Comparison of ENCODE assay signal across 33 cellular contexts in genomic region chr7:52811537-52811936, GRCh38.
DNase-seq lines count a peak whose midpoint lies in the region; ATAC-seq, FAIRE-seq and TF ChIP-seq lines count a peak whose summit lies in the region.
"Had no signal": no experiment of that assay in that cellular context is flagged by ENCODE, and none has a peak within 500 bp of the region (broad histone marks: within the 10 kb centered on the region; RNA-seq: fewer than 3 reads in every experiment).

No MANE protein-coding gene starts in this region.

- no peak overlapping the region for H3K27ac ChIP-seq in HepG2 (ENCODE audit: extremely low read length, insufficient read depth, low read length)
- no peak overlapping the region for H3K27ac ChIP-seq in right lobe of liver
- H3K27ac ChIP-seq in A549: no peak overlapping the region
- no peak overlapping the region for H3K27ac ChIP-seq in IMR-90 (ENCODE audit: insufficient read depth, low read length)
- no peak overlapping the region for H3K27ac ChIP-seq in PC-9
- H3K27ac ChIP-seq: 22Rv1; BLaER1; BLaER1 treated with 17β-estradiol and CSF1 and Interleukin-3, amounts not matched to agents 10 nM and 100 nM; C4-2B had no signal

- H4K91ac ChIP-seq in IMR-90 (ENCODE audit: insufficient read depth, low read depth, low read length): no peak overlapping the region

- H3K36me3 ChIP-seq in HepG2 (replicated peaks in 1 of 2; ENCODE audit: control insufficient read depth in 1 of 2, insufficient read depth in 2 of 2, low read length in 2 of 2) (no peaks in the 10 kb centered on the region), right lobe of liver (no peaks in the 10 kb centered on the region), IMR-90 (ENCODE audit: control insufficient read depth, insufficient read depth, low read length) (no peaks in the 10 kb centered on the region), PC-9 (ENCODE audit: low read depth) (no peaks in the 10 kb centered on the region)
- H3K36me3 ChIP-seq: BE2C; BLaER1; BLaER1 treated with 17β-estradiol and CSF1 and Interleukin-3, amounts not matched to agents 10 nM and 100 nM had no signal

- H3K9ac ChIP-seq in HepG2 (ENCODE audit: insufficient read depth, low read depth, low read length): no peak overlapping the region
- H3K9ac ChIP-seq in IMR-90 (ENCODE audit: low read depth, low read length): no peak overlapping the region
- H3K9ac ChIP-seq: BLaER1; BLaER1 treated with 17β-estradiol and CSF1 and Interleukin-3, amounts not matched to agents 10 nM and 100 nM had no signal

- TF ChIP-seq RAD21 in HepG2 (CRISPR knock-in tag; IDR thresholded peaks at IDR 0.05): no peak
- TF ChIP-seq RAD21 in A549 (conservative IDR thresholded peaks at IDR 0.05 in 1 of 2, IDR thresholded peaks at IDR 0.05 in 1 of 2): no peak
- TF ChIP-seq RAD21 in IMR-90 (IDR thresholded peaks at IDR 0.05; ENCODE audit: low read length): no peak

- no peaks in the 10 kb centered on the region for H3K9me2 ChIP-seq in PC-9 (ENCODE audit: insufficient read depth)

- POLR2A ChIA-PET in HepG2 (lab: Yijun Ruan, JAX): no interaction called here
- POLR2A ChIA-PET in A549 (lab: Yijun Ruan, JAX): no interaction called here
- POLR2A ChIA-PET in IMR-90 (lab: Charles Lee; ENCODE audit: unreplicated experiment): no interaction called here
- POLR2A ChIA-PET in PC-9 (lab: Charles Lee; ENCODE audit: unreplicated experiment): no interaction called here

- no TSS peak for BruUV-seq in HepG2 (replicated peaks; lab: Mats Ljungman, UMichigan)
- BruUV-seq in IMR-90 (replicated peaks; lab: Mats Ljungman, UMichigan): no TSS peak
- no TSS peak for BruUV-seq in PC-9 (replicated peaks; lab: Mats Ljungman, UMichigan)

- no peak overlapping the region for H2BK15ac ChIP-seq in IMR-90 (ENCODE audit: low read depth, low read length)

- no peak overlapping the region for H4K5ac ChIP-seq in IMR-90 (ENCODE audit: low read depth, low read length)

- H3K56ac ChIP-seq in IMR-90 (ENCODE audit: extremely low read depth, insufficient read depth, low read length): no peak overlapping the region

- H3F3A ChIP-seq in PC-9 (ENCODE audit: insufficient read depth, low read depth): no peaks in the 10 kb centered on the region

- TF ChIP-seq EP300 in HepG2 (IDR thresholded peaks at IDR 0.05; ENCODE audit: low read depth in 2 of 2, low read length in 2 of 2) (no peak), HepG2 (CRISPR knock-in tag; IDR thresholded peaks at IDR 0.05; ENCODE audit: borderline replicate concordance) (no peak), A549 (IDR thresholded peaks at IDR 0.05) (no peak)

- no peak overlapping the region for H3K23ac ChIP-seq in IMR-90 (ENCODE audit: low read depth, low read length)

- H4K8ac ChIP-seq in IMR-90 (ENCODE audit: low read depth in 2 of 2, low read length in 2 of 2): no peak overlapping the region

- no peaks in the 10 kb centered on the region for H3K79me2 ChIP-seq in HepG2 (ENCODE audit: insufficient read depth, low read length)
- H3K79me2 ChIP-seq in PC-9 (ENCODE audit: low read depth): no peaks in the 10 kb centered on the region

- H2AFZ ChIP-seq in HepG2 (ENCODE audit: low read length) (no peak overlapping the region), IMR-90 (replicated peaks; ENCODE audit: low read length, poor library complexity) (no peak overlapping the region), PC-9 (no peak overlapping the region)

- ATAC-seq in HepG2 (no peak), right lobe of liver (no peak), A549 (no peak), IMR-90 (ENCODE audit: low read depth) (no peak), left colon (no peak)
- ATAC-seq: CD8-positive, alpha-beta T cell had no signal

- in situ Hi-C loops in HepG2 (cut with HindIII; ENCODE audit: extremely low pct_ligation_motif_present, low pct_unique_long_range_greater_than_20kb) (no loop called here), IMR-90 (cut with MboI; ENCODE audit: low sequenced_read_pairs) (no loop called here)

- no peaks in the 10 kb centered on the region for H3K27me3 ChIP-seq in HepG2 (ENCODE audit: control insufficient read depth in 1 of 2, insufficient read depth in 2 of 2, low read length in 2 of 2)
- no peaks in the 10 kb centered on the region for H3K27me3 ChIP-seq in right lobe of liver
- H3K27me3 ChIP-seq in IMR-90 (ENCODE audit: control insufficient read depth, insufficient read depth, low read length): no peaks in the 10 kb centered on the region
- peaks cover 7% of the 10 kb centered on the region; the same call in 1 of the 2 replicates for H3K27me3 ChIP-seq in PC-9 (ENCODE audit: insufficient read depth, low read depth)
- H3K27me3 ChIP-seq: BE2C; BLaER1; BLaER1 treated with 17β-estradiol and CSF1 and Interleukin-3, amounts not matched to agents 10 nM and 100 nM had no signal

- no peak overlapping the region for H3K14ac ChIP-seq in IMR-90 (replicated peaks; ENCODE audit: low read depth, low read length)

- H3K4ac ChIP-seq in IMR-90 (ENCODE audit: low read depth, low read length): no peak overlapping the region

- no peaks in the 10 kb centered on the region for H3K79me1 ChIP-seq in IMR-90 (ENCODE audit: low read depth in 1 of 2, low read length in 2 of 2)

- H3K4me1 ChIP-seq in HepG2 (ENCODE audit: insufficient read depth, low read length): no peaks in the 10 kb centered on the region
- H3K4me1 ChIP-seq in right lobe of liver: no peaks in the 10 kb centered on the region
- no peaks in the 10 kb centered on the region for H3K4me1 ChIP-seq in A549
- H3K4me1 ChIP-seq in IMR-90 (ENCODE audit: control insufficient read depth, insufficient read depth, low read length): no peaks in the 10 kb centered on the region
- H3K4me1 ChIP-seq in PC-9 (replicated peaks; ENCODE audit: insufficient read depth): no peaks in the 10 kb centered on the region
- H3K4me1 ChIP-seq: BE2C, Caco-2 had no signal

- H3K4me3 ChIP-seq in HepG2 (replicated peaks in 1 of 3; ENCODE audit: insufficient read depth in 1 of 3, low read depth in 2 of 3, low read length in 3 of 3): no peak overlapping the region
- no peak overlapping the region for H3K4me3 ChIP-seq in right lobe of liver
- no peak overlapping the region for H3K4me3 ChIP-seq in A549
- H3K4me3 ChIP-seq in IMR-90 (ENCODE audit: insufficient read depth, low read depth, low read length): no peak overlapping the region
- H3K4me3 ChIP-seq in PC-9: no peak overlapping the region
- H3K4me3 ChIP-seq: BLaER1; BLaER1 treated with 17β-estradiol and CSF1 and Interleukin-3, amounts not matched to agents 10 nM and 100 nM had no signal

- WGBS in HepG2 (ENCODE audit: low lambda C conversion rate): 0% methylated on average over 1 of the region's 1 CpG
- 38% methylated on average over 1 of the region's 1 CpG for WGBS in right lobe of liver (ENCODE audit: insufficient coverage, low coverage, low lambda C conversion rate, missing lambda C conversion rate)
- 5% methylated on average over 1 of the region's 1 CpG for WGBS in A549 (ENCODE audit: missing lambda C conversion rate)
- no CpG with 5 or more reads among the region's 1 CpG for WGBS in IMR-90 (ENCODE audit: extremely low coverage in 2 of 2, insufficient read length in 1 of 2), 2 experiments

- no peaks in the 10 kb centered on the region for H3K9me1 ChIP-seq in IMR-90 (ENCODE audit: insufficient read depth, low read length)

- H3K9me3 ChIP-seq in HepG2 (ENCODE audit: low read length) (peaks cover 47% of the 10 kb centered on the region), right lobe of liver (no peaks in the 10 kb centered on the region), A549 (no peaks in the 10 kb centered on the region), IMR-90 (ENCODE audit: control insufficient read depth, insufficient read depth, low read length) (peaks cover 8% of the 10 kb centered on the region), PC-9 (ENCODE audit: insufficient read depth, low read depth) (no peaks in the 10 kb centered on the region)
- H3K9me3 ChIP-seq: BE2C; BLaER1; BLaER1 treated with 17β-estradiol and CSF1 and Interleukin-3, amounts not matched to agents 10 nM and 100 nM; Caco-2 had no signal

- TF ChIP-seq CTCF in HepG2 (CRISPR knock-in tag; IDR thresholded peaks at IDR 0.05) (no peak), right lobe of liver (IDR thresholded peaks at IDR 0.05) (no peak), A549 (IDR thresholded peaks at IDR 0.05) (no peak), D721Med (IDR thresholded peaks at IDR 0.05; ENCODE audit: insufficient read depth, missing control alignments) (no peak), IMR-90 (conservative IDR thresholded peaks at IDR 0.05; ENCODE audit: low read depth, low read length) (no peak), PC-9 (conservative IDR thresholded peaks at IDR 0.05) (no peak)

- dilution Hi-C loops in IMR-90 (cut with HindIII; ENCODE audit: low sequenced_read_pairs, unreplicated experiment): no loop called here

- H2AK9ac ChIP-seq in IMR-90 (replicated peaks; ENCODE audit: low read depth, low read length, poor library complexity): no peak overlapping the region

- H3K18ac ChIP-seq in IMR-90 (ENCODE audit: low read depth, low read length): no peak overlapping the region

- intact Hi-C loops in HepG2 (cut with micrococcal nuclease; ENCODE audit: unreplicated experiment) (no loop called here), right lobe of liver (cut with DNase I) (no loop called here), IMR-90 (cut with micrococcal nuclease) (no loop called here), left colon (cut with DNase I, micrococcal nuclease) (no loop called here), PC-9 (cut with micrococcal nuclease; ENCODE audit: unreplicated experiment) (no loop called here)

- H3K4me2 ChIP-seq in HepG2 (ENCODE audit: low read depth, low read length) (no peak overlapping the region), A549 (no peak overlapping the region), IMR-90 (ENCODE audit: low read depth, low read length) (no peak overlapping the region), PC-9 (no peak overlapping the region)
- H3K4me2 ChIP-seq: BLaER1; BLaER1 treated with 17β-estradiol and CSF1 and Interleukin-3, amounts not matched to agents 10 nM and 100 nM had no signal

- H2AK5ac ChIP-seq in IMR-90 (ENCODE audit: low read depth, low read length): no peak overlapping the region

- DNase-seq in HepG2 (ENCODE audit: low spot score) (no peak), right lobe of liver (no peak), A549 (ENCODE audit: low read depth in 1 of 2, low spot score in 1 of 2) (no peak), D721Med (ENCODE audit: insufficient read length, low spot score) (no peak), IMR-90 (no peak), left colon (no peak), PC-9 (no peak), NCI-H748 (lab: John Stamatoyannopoulos, UW; ENCODE audit: unreplicated experiment) (no peak)
- DNase-seq: 8988T; ACHN; AML-193; BE2C; C1 segment of cervical spinal cord; Caco-2; Calu3; CD4-positive, alpha-beta memory T cell; CD4-positive, alpha-beta T cell; CD4-positive, CD25-positive, alpha-beta regulatory T cell; CD8-positive, alpha-beta memory T cell; CD8-positive, alpha-beta T cell; COR-L47; DMS 273 treated with DMSO at 0.1 percent for 48 hours; DMS153; DMS53; DMS79; DMS79 treated with DMSO at 0.1 percent for 48 hours; DND-41; EL had no signal

- FAIRE-seq in HepG2 (lab: Jason Lieb, UNC): no peak
- FAIRE-seq in A549 (lab: Jason Lieb, UNC): no peak
- FAIRE-seq in D721Med (lab: Jason Lieb, UNC): peak; percentile 11
- FAIRE-seq: A204.1 had no signal

- H4K20me1 ChIP-seq in HepG2 (ENCODE audit: insufficient read depth, low read length) (no peaks in the 10 kb centered on the region), IMR-90 (ENCODE audit: insufficient read depth, low read length) (no peaks in the 10 kb centered on the region), PC-9 (ENCODE audit: insufficient read depth) (no peaks in the 10 kb centered on the region)
- H4K20me1 ChIP-seq: BLaER1; BLaER1 treated with 17β-estradiol and CSF1 and Interleukin-3, amounts not matched to agents 10 nM and 100 nM had no signal

- H2BK5ac ChIP-seq in IMR-90 (ENCODE audit: low read depth, low read length, poor library complexity, severe bottlenecking): no peak overlapping the region

- no peak overlapping the region for H2BK120ac ChIP-seq in IMR-90 (ENCODE audit: low read depth, low read length)

- no peak overlapping the region for H2BK20ac ChIP-seq in IMR-90 (ENCODE audit: low read depth, low read length)

- no peak for TF ChIP-seq POLR2A in HepG2 (IDR thresholded peaks at IDR 0.05; ENCODE audit: insufficient read depth in 1 of 2, low read depth in 2 of 2, low read length in 2 of 2)
- TF ChIP-seq POLR2A in right lobe of liver (IDR thresholded peaks at IDR 0.05): no peak
- TF ChIP-seq POLR2A in A549 (IDR thresholded peaks at IDR 0.05; ENCODE audit: low read length): no peak
- TF ChIP-seq POLR2A in IMR-90 (IDR thresholded peaks at IDR 0.05; ENCODE audit: low read depth, low read length): no peak

- CTCF ChIA-PET in HepG2 (lab: Yijun Ruan, JAX; ENCODE audit: low intra/inter-chr PET ratio, low total read pairs): no interaction called here
- CTCF ChIA-PET in A549 (lab: Yijun Ruan, JAX): no interaction called here
- CTCF ChIA-PET in IMR-90 (lab: Yijun Ruan, JAX): no interaction called here
- CTCF ChIA-PET in PC-9 (lab: Charles Lee): no interaction called here

Comparison
In these comparisons a context has a peak if more than half of its experiments do, and no peak if none do; other contexts are left out.
1. Of the 38 proteins assayed by ChIP-seq in both HepG2 and A549: peak only in HepG2: none; only in A549: none; in both: MAFK; in neither: 37.